In the genomic region with DNA sequence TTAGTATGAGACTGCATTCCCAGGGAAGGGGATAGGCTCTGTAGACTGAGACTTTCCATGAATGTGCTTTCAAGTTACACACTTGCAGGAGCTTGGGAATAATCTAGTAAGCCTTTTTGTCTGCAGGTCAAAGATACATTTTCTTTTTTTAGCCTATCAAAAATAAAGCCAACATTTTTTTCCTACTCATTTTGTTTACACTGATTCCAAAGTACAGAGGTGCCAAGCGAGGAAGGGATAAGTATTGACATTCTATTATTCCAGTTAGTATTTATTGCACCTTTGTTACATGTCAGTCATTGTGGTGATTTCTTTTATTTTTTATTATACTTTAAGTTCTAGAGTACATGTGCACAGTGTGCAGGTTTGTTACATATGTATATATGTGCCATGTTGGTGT, we compare ENCODE assay signal across 21 cellular contexts.
"Had no signal": no experiment of that assay in that cellular context is flagged by ENCODE, and none has a peak within 500 bp of the region (broad histone marks: within the 10 kb centered on the region; RNA-seq: fewer than 3 reads in every experiment).

No MANE protein-coding gene starts in this region.

- ATAC-seq: foreskin keratinocyte, gastroesophageal sphincter, heart left ventricle, left cardiac atrium, lower lobe of right lung, mucosa of descending colon had no signal

- H3K36me3 ChIP-seq: esophagus muscularis mucosa, gastroesophageal sphincter, heart left ventricle, left ventricle myocardium inferior, lower lobe of right lung had no signal

- H3K79me2 ChIP-seq: hepatocyte had no signal

- H3K9me3 ChIP-seq: esophagus muscularis mucosa, gastroesophageal sphincter, lower lobe of right lung had no signal

- H3K4me2 ChIP-seq: hepatocyte had no signal

- DNase-seq: dermis blood vessel endothelial cell; dorsolateral prefrontal cortex; effector CD4-positive, alpha-beta T cell; effector memory CD4-positive, alpha-beta T cell; foreskin keratinocyte; heart left ventricle; hypothalamus; immature natural killer cell; left cardiac atrium; left ventricle myocardium inferior; lower lobe of right lung; mesenchymal stem cell; mucosa of descending colon had no signal

- H2AFZ ChIP-seq: hepatocyte had no signal

- H3K4me1 ChIP-seq: foreskin keratinocyte, gastroesophageal sphincter, heart left ventricle, left ventricle myocardium inferior, lower lobe of right lung had no signal

- H3K27me3 ChIP-seq: dorsolateral prefrontal cortex, esophagus muscularis mucosa, foreskin keratinocyte, gastroesophageal sphincter, heart left ventricle, hepatocyte had no signal

- H3K27ac ChIP-seq: coronary artery, dorsolateral prefrontal cortex, esophagus muscularis mucosa, foreskin keratinocyte, gastroesophageal sphincter, heart left ventricle, hepatocyte, left ventricle myocardium inferior, lower lobe of right lung had no signal

- H3K4me3 ChIP-seq: coronary artery, dorsolateral prefrontal cortex, esophagus muscularis mucosa, gastroesophageal sphincter, heart left ventricle, hepatocyte, left ventricle myocardium inferior, lower lobe of right lung, mucosa of descending colon had no signal

- FAIRE-seq: colon, endothelial cell of umbilical vein, frontal cortex, keratinocyte had no signal
